Comparison of ENCODE assay signal across 12 cellular contexts in the genomic region with DNA sequence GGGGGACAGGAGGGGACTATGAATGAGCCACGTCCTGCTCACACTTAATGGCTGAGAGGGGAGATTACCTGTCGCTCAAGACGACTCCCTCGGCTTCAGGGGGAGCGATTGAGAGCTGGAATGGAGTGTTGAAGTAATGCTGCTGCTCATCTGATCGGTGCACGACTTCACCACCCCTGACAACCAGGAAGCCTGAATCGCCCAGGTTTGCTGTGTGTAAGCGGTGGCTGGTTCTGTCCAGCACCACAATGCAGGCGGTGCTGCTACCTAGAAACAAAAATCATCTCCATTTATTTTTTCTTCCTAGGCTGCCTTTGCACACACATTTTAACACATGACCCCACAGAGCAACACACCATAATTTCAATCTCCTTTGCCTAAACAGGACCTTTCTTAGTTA. TPM values are rescaled to one million over a fixed set of nuclear protein-coding genes. Genes with fewer than 3 reads are reported as not detected.
DNase-seq lines count a peak whose midpoint lies in the region; TF ChIP-seq lines count a peak whose summit lies in the region.
"Had no signal": no experiment of that assay in that cellular context is flagged by ENCODE, and none has a peak within 500 bp of the region (broad histone marks: within the 10 kb centered on the region; RNA-seq: fewer than 3 reads in every experiment).

No MANE protein-coding gene starts in this region.

- H3K9me3 ChIP-seq in SK-N-SH (no peaks in the 10 kb centered on the region), esophagus (ENCODE audit: control insufficient read depth in 2 of 2, insufficient read depth in 1 of 2, low read depth in 1 of 2, low read length in 1 of 2) (no peaks in the 10 kb centered on the region), skeletal muscle tissue (ENCODE audit: control insufficient read depth in 3 of 3, low read length in 3 of 3) (no peaks in the 10 kb centered on the region)
- H3K9me3 ChIP-seq: HAP-1 had no signal

- no peaks in the 10 kb centered on the region for H3K27me3 ChIP-seq in SK-N-SH (ENCODE audit: insufficient read depth)
- H3K27me3 ChIP-seq in esophagus (ENCODE audit: control insufficient read depth in 1 of 2, insufficient read depth in 2 of 2, low read length in 2 of 2), result no peaks in the 10 kb centered on the region
- no peaks in the 10 kb centered on the region for H3K27me3 ChIP-seq in skeletal muscle tissue (ENCODE audit: control insufficient read depth in 3 of 3, insufficient read depth in 3 of 3, low read length in 3 of 3)

- H3K4me2 ChIP-seq in SK-N-SH, result peak overlapping the region; percentile 53

- POLR2A ChIA-PET in SK-N-SH (lab: Yijun Ruan, JAX), result no interaction called here

- peak; percentile 21 for DNase-seq in HFFc6
- no peak for DNase-seq in SK-N-SH
- DNase-seq in NCI-H2196 treated with DMSO at 0.1 percent for 48 hours (lab: John Stamatoyannopoulos, UW; ENCODE audit: unreplicated experiment), result no peak
- DNase-seq in inferior parietal cortex (ENCODE audit: extremely low spot score), result no peak
- no peak for DNase-seq in activated CD4-positive, alpha-beta T cell treated with anti-CD3 and anti-CD28 coated beads, Interleukin-2, amount 50 U/mL, for 48 hours
- DNase-seq: NCI-H2081; stimulated activated CD4-positive, alpha-beta T cell treated with anti-CD3 and anti-CD28 coated beads, Interleukin-2, amount 100 ng/mL, for 24 hours; stimulated activated naive CD8-positive, alpha-beta T cell treated with anti-CD3 and anti-CD28 coated beads, Interleukin-15, Interleukin-2, amounts not matched to agents 100 U/mL and 50 U/mL, for 24 hours had no signal

- no peak for TF ChIP-seq CTCF in HFFc6 (IDR thresholded peaks at IDR 0.05)
- TF ChIP-seq CTCF in SK-N-SH (IDR thresholded peaks at IDR 0.05), result no peak

- H3K4me1 Mint-ChIP-seq in HFFc6 (ENCODE audit: low read depth), result peaks cover 61% of the 10 kb centered on the region

- H3K27ac ChIP-seq in SK-N-SH (ENCODE audit: low read depth in 2 of 2, low read length in 1 of 2) (peak overlapping the region; percentile 14 to 67), esophagus (ENCODE audit: low read depth in 2 of 2, low read length in 1 of 2) (peak overlapping the region; percentile 87 to 93), skeletal muscle tissue (ENCODE audit: low read depth, low read length) (peak overlapping the region; percentile 14)

- no peak for TF ChIP-seq EP300 in SK-N-SH (IDR thresholded peaks at IDR 0.05; ENCODE audit: borderline replicate concordance in 1 of 2, low read depth in 1 of 2, low read length in 1 of 2)

- H3K36me3 Mint-ChIP-seq in HFFc6 (ENCODE audit: low read depth), result peaks cover 20% of the 10 kb centered on the region

- H3K27me3 Mint-ChIP-seq in HFFc6 (ENCODE audit: insufficient read depth), result no peaks in the 10 kb centered on the region

- peaks cover 23% of the 10 kb centered on the region for H4K20me1 ChIP-seq in SK-N-SH (ENCODE audit: insufficient read depth)

- H3K27ac Mint-ChIP-seq in HFFc6, result peak overlapping the region; percentile 84

- CTCF ChIA-PET in SK-N-SH (lab: Yijun Ruan, JAX), result interaction anchor here (1.6 kb wide), 1 partner anchor 10 kb away, joined by 3 read pairs; no protein-coding TSS in a partner anchor

- WGBS in SK-N-SH (ENCODE audit: low lambda C conversion rate), result 83% methylated on average over 10 of the region's 10 CpGs
- WGBS in esophagus, 2 donors, result 75% methylated on average over 10 of the region's 10 CpGs

- H3K4me1 ChIP-seq in SK-N-SH (ENCODE audit: control insufficient read depth in 1 of 2, insufficient read depth in 2 of 2, low read depth in 1 of 2, low read length in 1 of 2) (peaks cover 4 to 21% of the 10 kb centered on the region in 2 experiments; a peak in 3 of 4 replicates), esophagus (ENCODE audit: control insufficient read depth in 2 of 2, insufficient read depth in 2 of 2, low read length in 1 of 2) (peaks cover 0 to 8% of the 10 kb centered on the region in 2 donors), skeletal muscle tissue (ENCODE audit: control insufficient read depth in 3 of 3, insufficient read depth in 3 of 3, low read length in 3 of 3) (peaks cover 42 to 53% (median 53%) of the 10 kb centered on the region in 3 donors)
- H3K4me1 ChIP-seq: HAP-1 had no signal

- H3K79me2 ChIP-seq in SK-N-SH (ENCODE audit: insufficient read depth), result peaks cover 32% of the 10 kb centered on the region; the same call in 1 of the 2 replicates

- H2AFZ ChIP-seq in SK-N-SH (ENCODE audit: low read depth), result no peak overlapping the region

- H3K9me3 Mint-ChIP-seq in HFFc6, result no peaks in the 10 kb centered on the region

- H3K36me3 ChIP-seq in SK-N-SH (replicated peaks in 1 of 2; ENCODE audit: control insufficient read depth in 1 of 2, insufficient read depth in 2 of 2, low read length in 1 of 2) (peaks cover 1 to 14% of the 10 kb centered on the region in 2 experiments), esophagus (ENCODE audit: control insufficient read depth in 2 of 2, insufficient read depth in 2 of 2, low read length in 1 of 2) (peaks cover 0 to 3% of the 10 kb centered on the region in 2 donors), skeletal muscle tissue (ENCODE audit: control insufficient read depth in 3 of 3, insufficient read depth in 3 of 3, low read length in 3 of 3) (peaks cover 0 to 9% (median 7%) of the 10 kb centered on the region in 3 donors)

- H3K4me3 ChIP-seq in SK-N-SH (ENCODE audit: low read depth in 2 of 2, low read length in 1 of 2), result no peak overlapping the region
- H3K4me3 ChIP-seq in esophagus (ENCODE audit: low read depth in 1 of 2, low read length in 2 of 2), result no peak overlapping the region
- H3K4me3 ChIP-seq in skeletal muscle tissue (ENCODE audit: low read length in 3 of 3), result no peak overlapping the region
- H3K4me3 ChIP-seq: HAP-1, K562 had no signal

- H3K9ac ChIP-seq in SK-N-SH (no peak overlapping the region), skeletal muscle tissue (ENCODE audit: low read depth in 1 of 3, low read length in 3 of 3) (peak overlapping the region in 1 of 3 donors; percentile 26)

- peak overlapping the region; percentile 6; the same call in 1 of the 2 replicates for H3K4me3 Mint-ChIP-seq in HFFc6

- H3F3A ChIP-seq in SK-N-SH (replicated peaks; ENCODE audit: insufficient read depth), result peaks cover 42% of the 10 kb centered on the region

- H3K9me2 ChIP-seq in SK-N-SH, result no peaks in the 10 kb centered on the region

- TF ChIP-seq RAD21 in SK-N-SH (IDR thresholded peaks at IDR 0.05; ENCODE audit: low read length), result no peak

TF ChIP-seq in SK-N-SH, 30 proteins besides CTCF, POLR2A, EP300 and RAD21 (continues in another document):
- TF ChIP-seq EZH2phosphoT487 (IDR thresholded peaks at IDR 0.05; ENCODE audit: borderline replicate concordance, low read depth) (no peak), MXI1 (IDR thresholded peaks at IDR 0.05; ENCODE audit: low read depth, low read length) (no peak), FOXJ3 (CRISPR knock-in tag; IDR thresholded peaks at IDR 0.05) (no peak), GABPA (IDR thresholded peaks at IDR 0.05; ENCODE audit: low read depth) (no peak), MEF2A (IDR thresholded peaks at IDR 0.05; ENCODE audit: borderline replicate concordance, low read depth) (no peak), RXRA (IDR thresholded peaks at IDR 0.05; ENCODE audit: borderline replicate concordance, low read depth) (no peak), FOXM1 (IDR thresholded peaks at IDR 0.05; ENCODE audit: low read depth) (no peak)
- TF ChIP-seq, protein P1, sequence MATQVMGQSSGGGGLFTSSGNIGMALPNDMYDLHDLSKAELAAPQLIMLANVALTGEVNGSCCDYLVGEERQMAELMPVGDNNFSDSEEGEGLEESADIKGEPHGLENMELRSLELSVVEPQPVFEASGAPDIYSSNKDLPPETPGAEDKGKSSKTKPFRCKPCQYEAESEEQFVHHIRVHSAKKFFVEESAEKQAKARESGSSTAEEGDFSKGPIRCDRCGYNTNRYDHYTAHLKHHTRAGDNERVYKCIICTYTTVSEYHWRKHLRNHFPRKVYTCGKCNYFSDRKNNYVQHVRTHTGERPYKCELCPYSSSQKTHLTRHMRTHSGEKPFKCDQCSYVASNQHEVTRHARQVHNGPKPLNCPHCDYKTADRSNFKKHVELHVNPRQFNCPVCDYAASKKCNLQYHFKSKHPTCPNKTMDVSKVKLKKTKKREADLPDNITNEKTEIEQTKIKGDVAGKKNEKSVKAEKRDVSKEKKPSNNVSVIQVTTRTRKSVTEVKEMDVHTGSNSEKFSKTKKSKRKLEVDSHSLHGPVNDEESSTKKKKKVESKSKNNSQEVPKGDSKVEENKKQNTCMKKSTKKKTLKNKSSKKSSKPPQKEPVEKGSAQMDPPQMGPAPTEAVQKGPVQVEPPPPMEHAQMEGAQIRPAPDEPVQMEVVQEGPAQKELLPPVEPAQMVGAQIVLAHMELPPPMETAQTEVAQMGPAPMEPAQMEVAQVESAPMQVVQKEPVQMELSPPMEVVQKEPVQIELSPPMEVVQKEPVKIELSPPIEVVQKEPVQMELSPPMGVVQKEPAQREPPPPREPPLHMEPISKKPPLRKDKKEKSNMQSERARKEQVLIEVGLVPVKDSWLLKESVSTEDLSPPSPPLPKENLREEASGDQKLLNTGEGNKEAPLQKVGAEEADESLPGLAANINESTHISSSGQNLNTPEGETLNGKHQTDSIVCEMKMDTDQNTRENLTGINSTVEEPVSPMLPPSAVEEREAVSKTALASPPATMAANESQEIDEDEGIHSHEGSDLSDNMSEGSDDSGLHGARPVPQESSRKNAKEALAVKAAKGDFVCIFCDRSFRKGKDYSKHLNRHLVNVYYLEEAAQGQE (IDR thresholded peaks at IDR 0.05; ENCODE audit: low read depth, low read length), result no peak

RNA-seq across cellular contexts. Expression of a gene that starts 37.3 kb away (rescaled TPM):
- 10 to 100 TPM in 5 of 6 experiments, 1 to 10 TPM in 1; 8.9 to 13.6 (median 12.0) TPM for total RNA-seq in HFFc6 (2021; fragmentation: NEBNext Ultra II Directional; extraction: Animal tissue kit (Norgen Biotek cat#: 25700))
- 9.6 and 14.0 TPM in 2 replicates for polyA plus RNA-seq in SK-N-SH (2012; rRNA removed)
- 13.7 and 14.2 TPM in 2 replicates for polyA plus RNA-seq in SK-N-SH (2012; cell fraction: cytosol; rRNA removed)
- polyA plus RNA-seq in SK-N-SH (2012; cell fraction: nucleus; rRNA removed), result 4.8 and 9.6 TPM in 2 replicates
- 1 to 10 TPM; 4.7 to 9.4 TPM for polyA plus RNA-seq in esophagus
- 6.3 TPM for total RNA-seq in skeletal muscle tissue

RNA-seq across cellular contexts. Expression of a gene that starts 43.7 kb away (rescaled TPM):
- 1 to 10 TPM in 1 of 6 experiments, under 1 TPM in 5; 0.55 to 1.1 (median 0.77) TPM for total RNA-seq in HFFc6 (2021; fragmentation: NEBNext Ultra II Directional; extraction: Animal tissue kit (Norgen Biotek cat#: 25700))
- polyA plus RNA-seq in SK-N-SH (2012; rRNA removed) (0.15 and 0.20 TPM in 2 replicates), esophagus (under 1 TPM; 0.20 to 0.28 TPM)
- polyA plus RNA-seq in SK-N-SH (2012; cell fraction: cytosol; rRNA removed), result 0.24 and 0.26 TPM in 2 replicates
- polyA plus RNA-seq in SK-N-SH (2012; cell fraction: nucleus; rRNA removed), result 0.25 and 0.29 TPM in 2 replicates
- total RNA-seq in skeletal muscle tissue, result 1.6 TPM

RNA-seq across cellular contexts. Expression of a gene that starts 43.9 kb away (rescaled TPM):
- 100 to 1,000 TPM in 5 of 6 experiments, 10 to 100 TPM in 1; 98.0 to 116 (median 110) TPM for total RNA-seq in HFFc6 (2021; fragmentation: NEBNext Ultra II Directional; extraction: Animal tissue kit (Norgen Biotek cat#: 25700))
- polyA plus RNA-seq in SK-N-SH (2012; rRNA removed) (110 and 131 TPM in 2 replicates), esophagus (100 to 1,000 TPM; 161 to 188 TPM)
- polyA plus RNA-seq in SK-N-SH (2012; cell fraction: cytosol; rRNA removed), result 127 and 168 TPM in 2 replicates
- 101 and 209 TPM in 2 replicates for polyA plus RNA-seq in SK-N-SH (2012; cell fraction: nucleus; rRNA removed)
- 73.1 TPM for total RNA-seq in skeletal muscle tissue

Comparison
In these comparisons a context has a peak if more than half of its experiments do, and no peak if none do; other contexts are left out.
1. H3K27ac ChIP-seq: peak in every context shown above with its lines; median percentile 90 in esophagus; 40 in SK-N-SH; 14 in skeletal muscle tissue.